20 cellular contexts compared by ENCODE assay signal in the genomic region with DNA sequence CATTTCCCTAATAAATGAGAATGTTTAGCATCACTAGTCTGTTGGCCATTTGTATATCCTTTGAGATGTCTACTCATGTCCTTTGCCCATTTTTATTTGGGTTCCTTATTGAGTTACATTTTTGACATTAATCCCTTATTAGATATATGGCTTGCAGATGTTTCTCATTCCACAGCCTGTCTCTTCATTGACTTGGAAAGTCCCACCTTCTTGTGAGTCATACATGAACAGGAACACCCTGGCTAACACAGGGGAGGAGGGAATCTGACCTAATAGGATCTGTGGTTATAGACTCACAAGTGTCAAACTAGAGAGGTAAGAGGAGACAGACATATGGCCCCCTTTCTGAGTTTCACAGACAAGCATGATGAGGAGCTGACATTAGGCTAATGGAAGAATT. TPM values are rescaled to one million over a fixed set of nuclear protein-coding genes. Genes with fewer than 3 reads are reported as not detected.
DNase-seq lines count a peak whose midpoint lies in the region; ATAC-seq and TF ChIP-seq lines count a peak whose summit lies in the region.
"Had no signal": no experiment of that assay in that cellular context is flagged by ENCODE, and none has a peak within 500 bp of the region (broad histone marks: within the 10 kb centered on the region; RNA-seq: fewer than 3 reads in every experiment).

No MANE protein-coding gene starts in this region.

- H3K4me1 Mint-ChIP-seq in type B pancreatic cell (ENCODE audit: unreplicated experiment) = no peaks in the 10 kb centered on the region
- H3K4me1 Mint-ChIP-seq: activated CD4-positive, alpha-beta T cell treated with anti-CD3 and anti-CD28 coated beads, Interleukin-2, amount 10 ng/mL, durations not matched to agents 24 days and 14 days; activated naive CD4-positive, alpha-beta T cell treated with anti-CD3 and anti-CD28 coated beads, Interleukin-2, amount 50 U/mL, for 24 hours; CD4-positive, CD25-positive, alpha-beta regulatory T cell; GM23338 had no signal

- no peaks in the 10 kb centered on the region for H3K36me3 Mint-ChIP-seq in type B pancreatic cell
- H3K36me3 Mint-ChIP-seq: activated naive CD4-positive, alpha-beta T cell treated with anti-CD3 and anti-CD28 coated beads, Interleukin-2, amount 50 U/mL, for 24 hours; CD4-positive, CD25-positive, alpha-beta regulatory T cell had no signal

- H3K4me3 Mint-ChIP-seq in type B pancreatic cell = no peak overlapping the region
- H3K4me3 Mint-ChIP-seq: activated CD4-positive, alpha-beta T cell treated with anti-CD3 and anti-CD28 coated beads, Interleukin-2, amount 10 ng/mL, durations not matched to agents 24 days and 14 days; activated naive CD4-positive, alpha-beta T cell treated with anti-CD3 and anti-CD28 coated beads, Interleukin-2, amount 50 U/mL, for 24 hours; CD4-positive, CD25-positive, alpha-beta regulatory T cell; effector memory CD8-positive, alpha-beta T cell; GM23338 had no signal

- peaks cover 6% of the 10 kb centered on the region for H3K9me3 Mint-ChIP-seq in type B pancreatic cell
- H3K9me3 Mint-ChIP-seq: GM23338 had no signal

- H3K27ac Mint-ChIP-seq in type B pancreatic cell = peak overlapping the region; percentile 55
- H3K27ac Mint-ChIP-seq: activated CD4-positive, alpha-beta T cell treated with anti-CD3 and anti-CD28 coated beads, Interleukin-2, amount 10 ng/mL, durations not matched to agents 24 days and 14 days; activated naive CD4-positive, alpha-beta T cell treated with anti-CD3 and anti-CD28 coated beads, Interleukin-2, amount 50 U/mL, for 24 hours; effector memory CD8-positive, alpha-beta T cell; GM23338 had no signal

- peaks cover 28% of the 10 kb centered on the region for H3K4me1 ChIP-seq in RWPE2 (ENCODE audit: insufficient read depth, poor library complexity, severe bottlenecking)
- no peaks in the 10 kb centered on the region for H3K4me1 ChIP-seq in spleen
- H3K4me1 ChIP-seq: SJSA1 had no signal

- ATAC-seq in RWPE2 (ENCODE audit: low read depth) (peak; percentile 97), HG03139 (IDR thresholded peaks at IDR 0.05; ENCODE audit: unreplicated experiment) (no peak)
- ATAC-seq: effector memory CD8-positive, alpha-beta T cell; GM23338 had no signal

- H3K4me3 ChIP-seq in RWPE2 (ENCODE audit: severe bottlenecking) (no peak overlapping the region), spleen (no peak overlapping the region)
- H3K4me3 ChIP-seq: GM23338, SJSA1 had no signal

- DNase-seq in HK-2 (ENCODE audit: unreplicated experiment) = peak; percentile 31
- DNase-seq in RWPE2 (ENCODE audit: low spot score) = no peak
- peak; percentile 64 for DNase-seq in epithelial cell of prostate (ENCODE audit: low read depth, low spot score)
- DNase-seq in type B pancreatic cell (ENCODE audit: extremely low spot score, unreplicated experiment) = no peak
- no peak for DNase-seq in T-helper 2 cell
- DNase-seq in spleen = no peak
- DNase-seq: activated CD4-positive, alpha-beta T cell treated with anti-CD3 and anti-CD28 coated beads, Interleukin-2, amount 10 ng/mL, durations not matched to agents 24 days and 14 days; caudate nucleus; CD4-positive, CD25-positive, alpha-beta regulatory T cell; effector memory CD8-positive, alpha-beta T cell; KBM-7; NCI-H1417; nucleus accumbens; stimulated activated CD4-positive, alpha-beta T cell treated with anti-CD3 and anti-CD28 coated beads, Interleukin-4, amount 100 ng/mL, for 4 hours had no signal

- H3K36me3 ChIP-seq in RWPE2 (ENCODE audit: low read depth) = no peaks in the 10 kb centered on the region
- H3K36me3 ChIP-seq in spleen = no peaks in the 10 kb centered on the region
- H3K36me3 ChIP-seq: SJSA1 had no signal

- TF ChIP-seq CTCF in RWPE2 (IDR thresholded peaks at IDR 0.05; ENCODE audit: poor library complexity, severe bottlenecking) (no peak), type B pancreatic cell (conservative IDR thresholded peaks at IDR 0.05) (no peak), spleen (IDR thresholded peaks at IDR 0.05 in 8 of 11, conservative IDR thresholded peaks at IDR 0.05 in 3 of 11) (no peak)

- no peak for TF ChIP-seq POLR2A in spleen (IDR thresholded peaks at IDR 0.05)

- H3K27ac ChIP-seq in RWPE2 (ENCODE audit: poor library complexity, severe bottlenecking) (peak overlapping the region; percentile 14), epithelial cell of prostate (peak overlapping the region; percentile 37), spleen (no peak overlapping the region)
- H3K27ac ChIP-seq: SJSA1 had no signal

- H3K27me3 ChIP-seq in RWPE2 (ENCODE audit: insufficient read depth, poor library complexity, severe bottlenecking) = no peaks in the 10 kb centered on the region
- no peaks in the 10 kb centered on the region for H3K27me3 ChIP-seq in spleen (replicated peaks in 1 of 7)
- H3K27me3 ChIP-seq: SJSA1 had no signal

- H3K9me3 ChIP-seq in RWPE2 (ENCODE audit: severe bottlenecking) (no peaks in the 10 kb centered on the region), spleen (no peaks in the 10 kb centered on the region)
- H3K9me3 ChIP-seq: SJSA1 had no signal

- H3K27me3 Mint-ChIP-seq in type B pancreatic cell = no peaks in the 10 kb centered on the region
- H3K27me3 Mint-ChIP-seq: activated CD4-positive, alpha-beta T cell treated with anti-CD3 and anti-CD28 coated beads, Interleukin-2, amount 10 ng/mL, durations not matched to agents 24 days and 14 days; activated naive CD4-positive, alpha-beta T cell treated with anti-CD3 and anti-CD28 coated beads, Interleukin-2, amount 50 U/mL, for 24 hours; effector memory CD8-positive, alpha-beta T cell had no signal

- intact Hi-C loops in spleen (cut with DNase I; ENCODE audit: low total_unique reads) = no loop called here

RNA-seq across cellular contexts. Expression of a gene that starts 11.5 kb away (rescaled TPM):
- total RNA-seq in type B pancreatic cell (ENCODE audit: low replicate concordance) (not detected in 2 replicates), spleen (not detected)
- polyA plus RNA-seq in spleen = not detected
- total RNA-seq: activated CD4-positive, alpha-beta T cell treated with anti-CD3 and anti-CD28 coated beads, Interleukin-2, amount 10 ng/mL, durations not matched to agents 24 days and 14 days; CD4-positive, CD25-positive, alpha-beta regulatory T cell; glomerular endothelial cell; GM23338; SJSA1; skeletal muscle tissue had no signal
- polyA plus RNA-seq: CD4-positive, CD25-positive, alpha-beta regulatory T cell; GM23338 had no signal

Comparison
In these comparisons a context has a peak if more than half of its experiments do, and no peak if none do; other contexts are left out.
1. DNase-seq: peak in HK-2 (single experiment) and epithelial cell of prostate (single experiment); none in RWPE2 (single experiment), type B pancreatic cell (single experiment), T-helper 2 cell (0 of 5) and spleen (single experiment).
2. H3K27ac ChIP-seq: peak in RWPE2 (single experiment) and epithelial cell of prostate (single experiment); none in spleen (0 of 8).